9 cellular contexts compared by ENCODE assay signal in genomic region chr2:190382851-190383250, GRCh38. TPM values are rescaled to one million over a fixed set of nuclear protein-coding genes. Genes with fewer than 3 reads are reported as not detected.
DNase-seq lines count a peak whose midpoint lies in the region; ATAC-seq, FAIRE-seq and TF ChIP-seq lines count a peak whose summit lies in the region.
"Had no signal": no experiment of that assay in that cellular context is flagged by ENCODE, and none has a peak within 500 bp of the region (broad histone marks: within the 10 kb centered on the region; RNA-seq: fewer than 3 reads in every experiment).

No MANE protein-coding gene starts in this region.

- no peak overlapping the region for H3K27ac Mint-ChIP-seq in stimulated activated effector memory CD8-positive, alpha-beta T cell treated with anti-CD3 and anti-CD28 coated beads, Interleukin-12 subunit alpha, Interleukin-12 subunit beta, amount 100 ng/mL, for 72 hours

- peak; percentile 80 for ATAC-seq in HG02798 (IDR thresholded peaks at IDR 0.05; ENCODE audit: poor library complexity, unreplicated experiment)
- peak; percentile 82 for ATAC-seq in stimulated activated effector memory CD8-positive, alpha-beta T cell treated with anti-CD3 and anti-CD28 coated beads, Interleukin-12 subunit alpha, Interleukin-12 subunit beta, amount 100 ng/mL, for 72 hours

- H3K4me3 ChIP-seq in right atrium auricular region: no peak overlapping the region
- H3K4me3 ChIP-seq: SJSA1 had no signal

- peak; percentile 21 for DNase-seq in GM12892 (ENCODE audit: insufficient read length)
- peak; percentile 35 for DNase-seq in NCI-H2029 treated with DMSO at 0.1 percent for 48 hours (lab: John Stamatoyannopoulos, UW)
- peak; percentile 12 for DNase-seq in activated CD4-positive, alpha-beta T cell treated with anti-CD3 and anti-CD28 coated beads, Interleukin-2, amount 50 U/mL, for 1 hour
- DNase-seq in right atrium auricular region (ENCODE audit: low spot score): no peak
- no peak for DNase-seq in stimulated activated effector memory CD8-positive, alpha-beta T cell treated with anti-CD3 and anti-CD28 coated beads, Interleukin-12 subunit alpha, Interleukin-12 subunit beta, amount 100 ng/mL, for 72 hours (ENCODE audit: low spot score in 2 of 2)
- DNase-seq in OCI-M2 (lab: John Stamatoyannopoulos, UW; ENCODE audit: unreplicated experiment): no peak

- no peaks in the 10 kb centered on the region for H3K9me3 Mint-ChIP-seq in stimulated activated effector memory CD8-positive, alpha-beta T cell treated with anti-CD3 and anti-CD28 coated beads, Interleukin-12 subunit alpha, Interleukin-12 subunit beta, amount 100 ng/mL, for 72 hours

- H3K27ac ChIP-seq in C4-2B (no peak overlapping the region), right atrium auricular region (no peak overlapping the region)
- H3K27ac ChIP-seq: SJSA1 had no signal

- peak; percentile 96 for FAIRE-seq in GM12892 (lab: Jason Lieb, UNC)

- H3K4me1 Mint-ChIP-seq in stimulated activated effector memory CD8-positive, alpha-beta T cell treated with anti-CD3 and anti-CD28 coated beads, Interleukin-12 subunit alpha, Interleukin-12 subunit beta, amount 100 ng/mL, for 72 hours: peaks cover 5% of the 10 kb centered on the region

- H3K4me3 Mint-ChIP-seq in stimulated activated effector memory CD8-positive, alpha-beta T cell treated with anti-CD3 and anti-CD28 coated beads, Interleukin-12 subunit alpha, Interleukin-12 subunit beta, amount 100 ng/mL, for 72 hours: no peak overlapping the region

- TF ChIP-seq CTCF in C4-2B (conservative IDR thresholded peaks at IDR 0.05): peak; percentile 63
- peak; percentile 16 to 62 for TF ChIP-seq CTCF in right atrium auricular region (IDR thresholded peaks at IDR 0.05)

- no peaks in the 10 kb centered on the region for H3K9me3 ChIP-seq in right atrium auricular region
- H3K9me3 ChIP-seq: SJSA1 had no signal

- peaks cover 0 to 15% of the 10 kb centered on the region in 2 donors for H3K4me1 ChIP-seq in right atrium auricular region

- H3K36me3 ChIP-seq in right atrium auricular region: no peaks in the 10 kb centered on the region
- H3K36me3 ChIP-seq: SJSA1 had no signal

- no peak for TF ChIP-seq POLR2A in GM12892 (IDR thresholded peaks at IDR 0.05; ENCODE audit: low read depth, low read length)

- no peaks in the 10 kb centered on the region for H3K36me3 Mint-ChIP-seq in stimulated activated effector memory CD8-positive, alpha-beta T cell treated with anti-CD3 and anti-CD28 coated beads, Interleukin-12 subunit alpha, Interleukin-12 subunit beta, amount 100 ng/mL, for 72 hours

- no peaks in the 10 kb centered on the region for H3K27me3 ChIP-seq in right atrium auricular region
- H3K27me3 ChIP-seq: SJSA1 had no signal

RNA-seq across cellular contexts. Expression of gene MFSD6, which starts 25.3 kb away (rescaled TPM):
- 15.7 TPM for polyA plus RNA-seq in GM12892 (2012; ENCODE audit: missing spikeins)
- 10 to 100 TPM; 57.2 to 72.7 TPM for total RNA-seq in right atrium auricular region

RNA-seq across cellular contexts. Expression of gene INPP1, which starts 39.5 kb away (rescaled TPM):
- 10.7 TPM for polyA plus RNA-seq in GM12892 (2012; ENCODE audit: missing spikeins)
- total RNA-seq in right atrium auricular region: 10 to 100 TPM; 18.6 to 25.9 TPM

Comparison
In these comparisons a context has a peak if more than half of its experiments do, and no peak if none do; other contexts are left out.
1. DNase-seq: peak in GM12892 (single experiment), NCI-H2029 treated with DMSO at 0.1 percent for 48 hours (single experiment) and activated CD4-positive, alpha-beta T cell treated with anti-CD3 and anti-CD28 coated beads, Interleukin-2, amount 50 U/mL, for 1 hour (single experiment); none in right atrium auricular region (single experiment), stimulated activated effector memory CD8-positive, alpha-beta T cell treated with anti-CD3 and anti-CD28 coated beads, Interleukin-12 subunit alpha, Interleukin-12 subunit beta, amount 100 ng/mL, for 72 hours (0 of 2) and OCI-M2 (single experiment).